ENCODE assay signal across 1 cellular context in the genomic region with DNA sequence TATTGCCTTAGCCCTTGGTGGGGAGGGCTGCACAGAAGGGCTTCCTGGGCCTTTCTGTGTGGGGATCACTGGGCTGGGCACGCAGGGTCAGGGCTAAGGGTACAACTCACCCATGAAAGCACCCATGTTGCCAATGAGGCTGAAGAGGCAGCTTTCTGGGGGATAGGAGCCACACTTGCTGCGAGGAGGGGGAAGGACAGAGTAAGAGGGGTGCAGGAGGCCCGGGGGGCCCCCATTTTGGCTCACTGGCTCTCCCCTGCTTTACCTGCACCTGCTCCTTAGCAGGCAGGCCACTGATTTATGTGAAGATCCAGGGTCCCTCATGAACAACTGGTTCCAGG.
TF ChIP-seq lines count a peak whose summit lies in the region.

No MANE protein-coding gene starts in this region.

TF ChIP-seq in WTC11, 78 proteins besides CTCF, POLR2A, EP300 and RAD21:
- TF ChIP-seq, protein P1, sequence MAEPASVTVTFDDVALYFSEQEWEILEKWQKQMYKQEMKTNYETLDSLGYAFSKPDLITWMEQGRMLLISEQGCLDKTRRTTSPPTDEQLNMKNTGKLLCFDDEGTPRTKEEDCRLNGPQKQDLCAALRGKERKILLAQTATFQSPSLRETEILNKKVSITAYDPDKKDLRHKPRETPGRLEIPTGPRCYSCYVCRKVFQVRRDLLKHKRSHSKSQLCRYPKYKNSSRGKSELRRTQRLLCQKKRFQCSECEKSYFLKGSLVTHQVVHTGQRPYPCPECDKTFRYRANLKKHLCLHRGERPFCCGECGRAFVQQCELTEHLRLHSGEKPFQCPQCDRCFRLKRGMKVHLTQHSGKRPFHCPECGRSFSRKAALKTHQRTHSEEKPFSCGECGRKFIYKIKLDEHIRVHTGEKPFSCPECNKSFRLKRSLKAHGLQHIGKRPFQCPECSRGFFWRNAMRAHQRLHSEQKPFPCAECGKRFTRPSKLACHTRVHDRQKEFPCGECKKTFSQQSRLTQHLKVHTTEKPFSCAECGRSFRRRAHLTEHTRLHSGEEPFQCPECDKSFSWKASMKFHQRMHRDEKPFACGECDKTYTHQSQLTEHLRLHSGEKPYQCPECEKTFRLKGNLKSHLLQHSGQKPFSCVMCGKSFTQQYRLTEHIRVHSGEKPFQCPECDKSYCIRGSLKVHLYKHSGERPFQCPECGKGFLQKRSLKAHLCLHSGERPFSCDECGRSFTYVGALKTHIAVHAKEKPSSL (CRISPR knock-in tag; conservative IDR thresholded peaks at IDR 0.05) = no peak
- no peak for TF ChIP-seq MXD4 (CRISPR knock-in tag; IDR thresholded peaks at IDR 0.05; ENCODE audit: borderline replicate concordance)
- TF ChIP-seq ZNF416 (CRISPR knock-in tag; IDR thresholded peaks at IDR 0.05) = no peak
- TF ChIP-seq, protein P2, sequence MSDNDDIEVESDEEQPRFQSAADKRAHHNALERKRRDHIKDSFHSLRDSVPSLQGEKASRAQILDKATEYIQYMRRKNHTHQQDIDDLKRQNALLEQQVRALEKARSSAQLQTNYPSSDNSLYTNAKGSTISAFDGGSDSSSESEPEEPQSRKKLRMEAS (CRISPR knock-in tag; IDR thresholded peaks at IDR 0.05) = no peak
- TF ChIP-seq, protein P3, sequence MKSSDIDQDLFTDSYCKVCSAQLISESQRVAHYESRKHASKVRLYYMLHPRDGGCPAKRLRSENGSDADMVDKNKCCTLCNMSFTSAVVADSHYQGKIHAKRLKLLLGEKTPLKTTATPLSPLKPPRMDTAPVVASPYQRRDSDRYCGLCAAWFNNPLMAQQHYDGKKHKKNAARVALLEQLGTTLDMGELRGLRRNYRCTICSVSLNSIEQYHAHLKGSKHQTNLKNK (CRISPR knock-in tag; IDR thresholded peaks at IDR 0.05) = no peak
- TF ChIP-seq, protein P4, sequence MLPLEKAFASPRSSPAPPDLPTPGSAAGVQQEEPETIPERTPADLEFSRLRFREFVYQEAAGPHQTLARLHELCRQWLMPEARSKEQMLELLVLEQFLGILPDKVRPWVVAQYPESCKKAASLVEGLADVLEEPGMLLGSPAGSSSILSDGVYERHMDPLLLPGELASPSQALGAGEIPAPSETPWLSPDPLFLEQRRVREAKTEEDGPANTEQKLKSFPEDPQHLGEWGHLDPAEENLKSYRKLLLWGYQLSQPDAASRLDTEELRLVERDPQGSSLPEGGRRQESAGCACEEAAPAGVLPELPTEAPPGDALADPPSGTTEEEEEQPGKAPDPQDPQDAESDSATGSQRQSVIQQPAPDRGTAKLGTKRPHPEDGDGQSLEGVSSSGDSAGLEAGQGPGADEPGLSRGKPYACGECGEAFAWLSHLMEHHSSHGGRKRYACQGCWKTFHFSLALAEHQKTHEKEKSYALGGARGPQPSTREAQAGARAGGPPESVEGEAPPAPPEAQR (CRISPR knock-in tag; IDR thresholded peaks at IDR 0.05) = no peak
- TF ChIP-seq, protein P5, sequence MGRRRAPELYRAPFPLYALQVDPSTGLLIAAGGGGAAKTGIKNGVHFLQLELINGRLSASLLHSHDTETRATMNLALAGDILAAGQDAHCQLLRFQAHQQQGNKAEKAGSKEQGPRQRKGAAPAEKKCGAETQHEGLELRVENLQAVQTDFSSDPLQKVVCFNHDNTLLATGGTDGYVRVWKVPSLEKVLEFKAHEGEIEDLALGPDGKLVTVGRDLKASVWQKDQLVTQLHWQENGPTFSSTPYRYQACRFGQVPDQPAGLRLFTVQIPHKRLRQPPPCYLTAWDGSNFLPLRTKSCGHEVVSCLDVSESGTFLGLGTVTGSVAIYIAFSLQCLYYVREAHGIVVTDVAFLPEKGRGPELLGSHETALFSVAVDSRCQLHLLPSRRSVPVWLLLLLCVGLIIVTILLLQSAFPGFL (CRISPR knock-in tag; IDR thresholded peaks at IDR 0.05; ENCODE audit: borderline replicate concordance) = no peak
- TF ChIP-seq, protein P6, sequence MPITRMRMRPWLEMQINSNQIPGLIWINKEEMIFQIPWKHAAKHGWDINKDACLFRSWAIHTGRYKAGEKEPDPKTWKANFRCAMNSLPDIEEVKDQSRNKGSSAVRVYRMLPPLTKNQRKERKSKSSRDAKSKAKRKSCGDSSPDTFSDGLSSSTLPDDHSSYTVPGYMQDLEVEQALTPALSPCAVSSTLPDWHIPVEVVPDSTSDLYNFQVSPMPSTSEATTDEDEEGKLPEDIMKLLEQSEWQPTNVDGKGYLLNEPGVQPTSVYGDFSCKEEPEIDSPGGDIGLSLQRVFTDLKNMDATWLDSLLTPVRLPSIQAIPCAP (CRISPR knock-in tag; IDR thresholded peaks at IDR 0.05) = no peak
- TF ChIP-seq ZBTB21 (CRISPR knock-in tag; IDR thresholded peaks at IDR 0.05; ENCODE audit: borderline replicate concordance) = no peak
- TF ChIP-seq, protein P7, sequence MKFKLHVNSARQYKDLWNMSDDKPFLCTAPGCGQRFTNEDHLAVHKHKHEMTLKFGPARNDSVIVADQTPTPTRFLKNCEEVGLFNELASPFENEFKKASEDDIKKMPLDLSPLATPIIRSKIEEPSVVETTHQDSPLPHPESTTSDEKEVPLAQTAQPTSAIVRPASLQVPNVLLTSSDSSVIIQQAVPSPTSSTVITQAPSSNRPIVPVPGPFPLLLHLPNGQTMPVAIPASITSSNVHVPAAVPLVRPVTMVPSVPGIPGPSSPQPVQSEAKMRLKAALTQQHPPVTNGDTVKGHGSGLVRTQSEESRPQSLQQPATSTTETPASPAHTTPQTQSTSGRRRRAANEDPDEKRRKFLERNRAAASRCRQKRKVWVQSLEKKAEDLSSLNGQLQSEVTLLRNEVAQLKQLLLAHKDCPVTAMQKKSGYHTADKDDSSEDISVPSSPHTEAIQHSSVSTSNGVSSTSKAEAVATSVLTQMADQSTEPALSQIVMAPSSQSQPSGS (CRISPR knock-in tag; IDR thresholded peaks at IDR 0.05; ENCODE audit: borderline replicate concordance, low read depth) = no peak
- TF ChIP-seq RORB (CRISPR knock-in tag; IDR thresholded peaks at IDR 0.05) = no peak
- no peak for TF ChIP-seq ZNF671 (CRISPR knock-in tag; IDR thresholded peaks at IDR 0.05)
- TF ChIP-seq ELF4 (CRISPR knock-in tag; IDR thresholded peaks at IDR 0.05; ENCODE audit: low read depth) = no peak
- TF ChIP-seq, protein P8, sequence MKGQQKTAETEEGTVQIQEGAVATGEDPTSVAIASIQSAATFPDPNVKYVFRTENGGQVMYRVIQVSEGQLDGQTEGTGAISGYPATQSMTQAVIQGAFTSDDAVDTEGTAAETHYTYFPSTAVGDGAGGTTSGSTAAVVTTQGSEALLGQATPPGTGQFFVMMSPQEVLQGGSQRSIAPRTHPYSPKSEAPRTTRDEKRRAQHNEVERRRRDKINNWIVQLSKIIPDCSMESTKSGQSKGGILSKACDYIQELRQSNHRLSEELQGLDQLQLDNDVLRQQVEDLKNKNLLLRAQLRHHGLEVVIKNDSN (CRISPR knock-in tag; IDR thresholded peaks at IDR 0.05) = no peak
- no peak for TF ChIP-seq OVOL2 (CRISPR knock-in tag; IDR thresholded peaks at IDR 0.05; ENCODE audit: borderline replicate concordance)
